1 cellular context compared by ENCODE assay signal in genomic region chr4:94995684-94996394, GRCh38.
TF ChIP-seq lines count a peak whose summit lies in the region.

No MANE protein-coding gene starts in this region.

TF ChIP-seq in IMR-90, 13 proteins besides CTCF, POLR2A, EP300 and RAD21 (continued from another document):
- TF ChIP-seq ELK1 (IDR thresholded peaks at IDR 0.05; ENCODE audit: borderline replicate concordance, low read depth, low read length) (no peak), RCOR1 (IDR thresholded peaks at IDR 0.05; ENCODE audit: insufficient replicate concordance, low read length) (no peak), SMC3 (IDR thresholded peaks at IDR 0.05; ENCODE audit: low read depth, low read length) (no peak), MAFK (IDR thresholded peaks at IDR 0.05; ENCODE audit: low read depth, low read length) (no peak), BHLHE40 (IDR thresholded peaks at IDR 0.05; ENCODE audit: low read depth, low read length) (no peak), NFE2L2 (IDR thresholded peaks at IDR 0.05; ENCODE audit: low read depth, low read length) (no peak), CEBPB (IDR thresholded peaks at IDR 0.05; ENCODE audit: low read depth, low read length) (no peak), MXI1 (IDR thresholded peaks at IDR 0.05; ENCODE audit: borderline replicate concordance, low read depth, low read length) (no peak)
TF ChIP-seq in IMR-90: peak in this region for 0.
